Comparison of ENCODE assay signal across 1 cellular context in genomic region chr22:30426395-30427353, GRCh38.
TF ChIP-seq lines count a peak whose summit lies in the region.

No MANE protein-coding gene starts in this region.

TF ChIP-seq in neural cell, 6 proteins besides CTCF, POLR2A, EP300 and RAD21:
- TF ChIP-seq, protein P1, sequence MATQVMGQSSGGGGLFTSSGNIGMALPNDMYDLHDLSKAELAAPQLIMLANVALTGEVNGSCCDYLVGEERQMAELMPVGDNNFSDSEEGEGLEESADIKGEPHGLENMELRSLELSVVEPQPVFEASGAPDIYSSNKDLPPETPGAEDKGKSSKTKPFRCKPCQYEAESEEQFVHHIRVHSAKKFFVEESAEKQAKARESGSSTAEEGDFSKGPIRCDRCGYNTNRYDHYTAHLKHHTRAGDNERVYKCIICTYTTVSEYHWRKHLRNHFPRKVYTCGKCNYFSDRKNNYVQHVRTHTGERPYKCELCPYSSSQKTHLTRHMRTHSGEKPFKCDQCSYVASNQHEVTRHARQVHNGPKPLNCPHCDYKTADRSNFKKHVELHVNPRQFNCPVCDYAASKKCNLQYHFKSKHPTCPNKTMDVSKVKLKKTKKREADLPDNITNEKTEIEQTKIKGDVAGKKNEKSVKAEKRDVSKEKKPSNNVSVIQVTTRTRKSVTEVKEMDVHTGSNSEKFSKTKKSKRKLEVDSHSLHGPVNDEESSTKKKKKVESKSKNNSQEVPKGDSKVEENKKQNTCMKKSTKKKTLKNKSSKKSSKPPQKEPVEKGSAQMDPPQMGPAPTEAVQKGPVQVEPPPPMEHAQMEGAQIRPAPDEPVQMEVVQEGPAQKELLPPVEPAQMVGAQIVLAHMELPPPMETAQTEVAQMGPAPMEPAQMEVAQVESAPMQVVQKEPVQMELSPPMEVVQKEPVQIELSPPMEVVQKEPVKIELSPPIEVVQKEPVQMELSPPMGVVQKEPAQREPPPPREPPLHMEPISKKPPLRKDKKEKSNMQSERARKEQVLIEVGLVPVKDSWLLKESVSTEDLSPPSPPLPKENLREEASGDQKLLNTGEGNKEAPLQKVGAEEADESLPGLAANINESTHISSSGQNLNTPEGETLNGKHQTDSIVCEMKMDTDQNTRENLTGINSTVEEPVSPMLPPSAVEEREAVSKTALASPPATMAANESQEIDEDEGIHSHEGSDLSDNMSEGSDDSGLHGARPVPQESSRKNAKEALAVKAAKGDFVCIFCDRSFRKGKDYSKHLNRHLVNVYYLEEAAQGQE (IDR thresholded peaks at IDR 0.05; ENCODE audit: borderline replicate concordance), result no peak
- no peak for TF ChIP-seq SMC3 (conservative IDR thresholded peaks at IDR 0.05; ENCODE audit: poor library complexity)
- TF ChIP-seq TAF1 (IDR thresholded peaks at IDR 0.05; ENCODE audit: low read depth), result no peak
- TF ChIP-seq MXI1 (conservative IDR thresholded peaks at IDR 0.05; ENCODE audit: poor library complexity, severe bottlenecking), result no peak
TF ChIP-seq in neural cell: peak in this region for 0.
